ENCODE assay signal across 9 cellular contexts in the genomic region with DNA sequence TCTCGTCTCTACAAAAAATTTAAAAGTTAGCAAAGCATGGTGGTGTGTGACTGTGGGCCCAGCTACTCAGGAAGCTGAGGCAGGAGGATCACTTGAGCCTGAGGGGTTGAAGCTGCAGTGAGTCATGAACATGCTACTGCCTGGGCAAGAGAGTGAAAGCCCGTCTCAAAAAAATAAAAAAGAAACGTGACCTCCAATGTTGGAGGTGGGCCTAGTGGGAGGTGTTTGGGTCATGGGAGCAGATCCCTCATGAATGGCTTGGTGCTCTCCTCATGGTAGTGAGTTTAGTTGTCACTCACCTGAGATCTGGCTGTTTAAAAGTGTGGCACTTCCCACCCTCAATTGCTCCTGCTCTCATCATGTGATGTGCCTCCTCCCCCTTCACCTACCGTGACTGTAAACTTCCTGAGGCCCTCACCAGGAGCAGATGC.
A peak's percentile ranks its signal among the peaks of the same experiment; 100 is the strongest.
DNase-seq lines count a peak whose midpoint lies in the region; ATAC-seq lines count a peak whose summit lies in the region.
"Had no signal": no experiment of that assay in that cellular context is flagged by ENCODE, and none has a peak within 500 bp of the region (broad histone marks: within the 10 kb centered on the region; RNA-seq: fewer than 3 reads in every experiment).

No MANE protein-coding gene starts in this region.

- peak overlapping the region; percentile 74 to 94 for H3K27ac Mint-ChIP-seq in stimulated activated naive CD8-positive, alpha-beta T cell treated with anti-CD3 and anti-CD28 coated beads, Interleukin-15, amount 100 ng/mL, for 72 hours

- no peaks in the 10 kb centered on the region for H3K27me3 Mint-ChIP-seq in stimulated activated naive CD8-positive, alpha-beta T cell treated with anti-CD3 and anti-CD28 coated beads, Interleukin-15, amount 100 ng/mL, for 72 hours

- H3K9me3 Mint-ChIP-seq in stimulated activated naive CD8-positive, alpha-beta T cell treated with anti-CD3 and anti-CD28 coated beads, Interleukin-15, amount 100 ng/mL, for 72 hours = no peaks in the 10 kb centered on the region

- peak overlapping the region in 1 of 2 donors; percentile 81 for H3K4me3 Mint-ChIP-seq in stimulated activated naive CD8-positive, alpha-beta T cell treated with anti-CD3 and anti-CD28 coated beads, Interleukin-15, amount 100 ng/mL, for 72 hours

- peak; percentile 35 for DNase-seq in activated naive CD4-positive, alpha-beta T cell treated with Interleukin-2 at 50 U/mL for 16 hours
- no peak for DNase-seq in activated naive CD4-positive, alpha-beta T cell (lab: John Stamatoyannopoulos, UW)
- peak; percentile 39 to 52 for DNase-seq in activated T-cell treated with anti-CD3 and anti-CD28 coated beads, Interleukin-2, amount 50 U/mL, for 48 hours
- DNase-seq in fibroblast of the conjunctiva (ENCODE audit: low read depth) = peak; percentile 12
- peak; percentile 6 to 18 for DNase-seq in stimulated activated naive CD8-positive, alpha-beta T cell treated with anti-CD3 and anti-CD28 coated beads, Interleukin-15, amount 100 ng/mL, for 72 hours
- no peak for DNase-seq in NCI-H82 (lab: John Stamatoyannopoulos, UW)
- no peak for DNase-seq in NCI-H510A (lab: John Stamatoyannopoulos, UW)
- DNase-seq: lower lobe of right lung had no signal

- ATAC-seq in stimulated activated naive CD8-positive, alpha-beta T cell treated with anti-CD3 and anti-CD28 coated beads, Interleukin-15, amount 100 ng/mL, for 72 hours = peak; percentile 78
- no peak for ATAC-seq in GM21576 (IDR thresholded peaks at IDR 0.05; ENCODE audit: unreplicated experiment)
- ATAC-seq: lower lobe of right lung had no signal

- H3K4me1 Mint-ChIP-seq in stimulated activated naive CD8-positive, alpha-beta T cell treated with anti-CD3 and anti-CD28 coated beads, Interleukin-15, amount 100 ng/mL, for 72 hours = peaks cover 22% of the 10 kb centered on the region

Comparison
In these comparisons a context has a peak if more than half of its experiments do, and no peak if none do; other contexts are left out.
1. DNase-seq: peak in activated naive CD4-positive, alpha-beta T cell treated with Interleukin-2 at 50 U/mL for 16 hours (single experiment), activated T-cell treated with anti-CD3 and anti-CD28 coated beads, Interleukin-2, amount 50 U/mL, for 48 hours (2 of 2), fibroblast of the conjunctiva (single experiment) and stimulated activated naive CD8-positive, alpha-beta T cell treated with anti-CD3 and anti-CD28 coated beads, Interleukin-15, amount 100 ng/mL, for 72 hours (2 of 2); none in activated naive CD4-positive, alpha-beta T cell (0 of 4), NCI-H82 (single experiment) and NCI-H510A (single experiment).